Comparison of ENCODE assay signal across 18 cellular contexts in the genomic region with DNA sequence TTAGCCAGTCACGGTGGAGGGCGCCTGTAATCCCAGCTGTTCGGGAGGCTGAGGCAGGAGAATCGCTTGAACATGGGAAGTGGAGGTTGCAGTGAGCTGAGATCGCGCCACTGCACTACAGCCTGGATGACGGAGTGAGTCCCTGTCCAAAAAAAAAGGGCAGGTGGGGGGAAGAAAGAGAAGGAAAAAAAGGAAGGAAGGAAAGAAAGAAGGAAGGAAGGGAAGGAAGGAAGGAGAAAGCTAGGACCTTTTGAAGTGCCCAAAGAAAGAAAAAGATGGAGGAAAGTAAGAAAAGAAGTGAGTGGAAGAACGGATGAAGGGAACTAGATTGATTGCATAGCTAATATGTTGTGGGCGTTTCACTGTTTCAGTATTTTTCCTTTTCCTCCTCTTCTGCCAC. TPM values are rescaled to one million over a fixed set of nuclear protein-coding genes. Genes with fewer than 3 reads are reported as not detected.
DNase-seq lines count a peak whose midpoint lies in the region; ATAC-seq and TF ChIP-seq lines count a peak whose summit lies in the region.
"Had no signal": no experiment of that assay in that cellular context is flagged by ENCODE, and none has a peak within 500 bp of the region (broad histone marks: within the 10 kb centered on the region; RNA-seq: fewer than 3 reads in every experiment).

No MANE protein-coding gene starts in this region.

- no peak overlapping the region for H3K4me3 ChIP-seq in ACC112 (ENCODE audit: low read depth, low read length)
- no peak overlapping the region for H3K4me3 ChIP-seq in GM23248
- H3K4me3 ChIP-seq in mesodermal cell (ENCODE audit: extremely low read depth, insufficient read depth, low read length, poor library complexity, severe bottlenecking) = no peak overlapping the region
- no peak overlapping the region for H3K4me3 ChIP-seq in MM.1S (ENCODE audit: low read length)
- H3K4me3 ChIP-seq: thoracic aorta had no signal

- peak overlapping the region; percentile 98 for H3K27ac ChIP-seq in ACC112 (ENCODE audit: low read depth, low read length)
- H3K27ac ChIP-seq in GM23248 = peak overlapping the region; percentile 98
- peak overlapping the region; percentile 24 for H3K27ac ChIP-seq in mesodermal cell (ENCODE audit: low read depth, low read length, severe bottlenecking)
- H3K27ac ChIP-seq in MM.1S (ENCODE audit: low read length) = no peak overlapping the region
- H3K27ac ChIP-seq: C4-2B, HL-60 had no signal

- H3K27ac Mint-ChIP-seq in activated naive CD8-positive, alpha-beta T cell treated with anti-CD3 and anti-CD28 coated beads, Interleukin-2, amount 10 ng/mL, durations not matched to agents 7 days and 5 days = peak overlapping the region; percentile 58

- H3K27me3 ChIP-seq in ACC112 (ENCODE audit: insufficient read depth, low read length) (no peaks in the 10 kb centered on the region), GM23248 (replicated peaks; ENCODE audit: insufficient read depth) (no peaks in the 10 kb centered on the region), MM.1S (replicated peaks; ENCODE audit: insufficient read depth, low read length) (no peaks in the 10 kb centered on the region)

- TF ChIP-seq CTCF in MM.1S (IDR thresholded peaks at IDR 0.05; ENCODE audit: low read length) = no peak
- TF ChIP-seq CTCF in GM13976 (IDR thresholded peaks at IDR 0.05; ENCODE audit: borderline replicate concordance, control extremely low read depth, extremely low read depth, insufficient read depth, missing control alignments) = no peak

- no peak for DNase-seq in GM23248
- no peak for DNase-seq in activated naive CD8-positive, alpha-beta T cell treated with anti-CD3 and anti-CD28 coated beads, Interleukin-2, amount 10 ng/mL, durations not matched to agents 7 days and 5 days
- no peak for DNase-seq in MM.1S
- DNase-seq in NCI-H748 treated with DMSO at 0.1 percent for 48 hours (lab: John Stamatoyannopoulos, UW) = no peak
- no peak for DNase-seq in GM13976 (ENCODE audit: low spot score)
- DNase-seq in COLO668 (lab: John Stamatoyannopoulos, UW; ENCODE audit: unreplicated experiment) = no peak
- DNase-seq: activated naive CD4-positive, alpha-beta T cell treated with Interleukin-2 at 50 U/mL for 16 hours; head of caudate nucleus; Kasumi-1; kidney; NCI-H2029; NCI-H526 treated with DMSO at 0.1 percent for 48 hours had no signal

- H3F3A ChIP-seq in GM23248 (ENCODE audit: insufficient read depth) = peaks cover 71% of the 10 kb centered on the region
- H3F3A ChIP-seq in MM.1S (ENCODE audit: insufficient read depth, low read length) = no peaks in the 10 kb centered on the region

- H3K9me3 ChIP-seq in GM23248 (ENCODE audit: low read depth) = no peaks in the 10 kb centered on the region
- H3K9me3 ChIP-seq in mesodermal cell (ENCODE audit: control insufficient read depth, low read length) = no peaks in the 10 kb centered on the region
- no peaks in the 10 kb centered on the region for H3K9me3 ChIP-seq in MM.1S (replicated peaks; ENCODE audit: insufficient read depth, low read length)
- H3K9me3 ChIP-seq: thoracic aorta had no signal

- H3K4me1 ChIP-seq in ACC112 (ENCODE audit: control insufficient read depth, insufficient read depth, low read length, unreplicated experiment) (peaks cover 57% of the 10 kb centered on the region), GM23248 (ENCODE audit: insufficient read depth) (peaks cover 64% of the 10 kb centered on the region), mesodermal cell (ENCODE audit: control insufficient read depth, insufficient read depth, low read length, poor library complexity, severe bottlenecking) (peaks cover 77% of the 10 kb centered on the region), MM.1S (ENCODE audit: low read length) (no peaks in the 10 kb centered on the region)

- POLR2A ChIA-PET in activated naive CD8-positive, alpha-beta T cell treated with anti-CD3 and anti-CD28 coated beads, Interleukin-2, amount 10 ng/mL, durations not matched to agents 7 days and 5 days (lab: Charles Lee) = interaction anchor here (1.0 to 32.3 kb wide), 4 partner anchors 9 to 39 kb away, joined by 3 to 734 read pairs (median 4); partner anchors contain the start of gene BHLHE40

- H3K9ac ChIP-seq in GM23248 (peak overlapping the region; percentile 80), MM.1S (ENCODE audit: low read length) (no peak overlapping the region)

- H3K4me3 Mint-ChIP-seq in activated naive CD8-positive, alpha-beta T cell treated with anti-CD3 and anti-CD28 coated beads, Interleukin-2, amount 10 ng/mL, durations not matched to agents 7 days and 5 days = peak overlapping the region; percentile 33
- H3K4me3 Mint-ChIP-seq: central memory CD8-positive, alpha-beta T cell had no signal

- no peaks in the 10 kb centered on the region for H3K36me3 Mint-ChIP-seq in activated naive CD8-positive, alpha-beta T cell treated with anti-CD3 and anti-CD28 coated beads, Interleukin-2, amount 10 ng/mL, durations not matched to agents 7 days and 5 days

- H3K27me3 Mint-ChIP-seq in activated naive CD8-positive, alpha-beta T cell treated with anti-CD3 and anti-CD28 coated beads, Interleukin-2, amount 10 ng/mL, durations not matched to agents 7 days and 5 days = no peaks in the 10 kb centered on the region
- H3K27me3 Mint-ChIP-seq: central memory CD8-positive, alpha-beta T cell had no signal

- H2AFZ ChIP-seq in ACC112 (ENCODE audit: low read length, unreplicated experiment) (peak overlapping the region; percentile 33), GM23248 (peak overlapping the region; percentile 52), MM.1S (ENCODE audit: low read length) (no peak overlapping the region)

- H4K20me1 ChIP-seq in GM23248 (ENCODE audit: insufficient read depth) (no peaks in the 10 kb centered on the region), MM.1S (ENCODE audit: insufficient read depth, low read length) (no peaks in the 10 kb centered on the region)

- H3K4me1 Mint-ChIP-seq in activated naive CD8-positive, alpha-beta T cell treated with anti-CD3 and anti-CD28 coated beads, Interleukin-2, amount 10 ng/mL, durations not matched to agents 7 days and 5 days = peaks cover 64% of the 10 kb centered on the region

- H3K79me2 ChIP-seq in ACC112 (ENCODE audit: control insufficient read depth, insufficient read depth, low read length, unreplicated experiment) (no peaks in the 10 kb centered on the region), GM23248 (ENCODE audit: insufficient read depth) (no peaks in the 10 kb centered on the region), MM.1S (ENCODE audit: low read length) (no peaks in the 10 kb centered on the region)

- H3K9me2 ChIP-seq in GM23248 (ENCODE audit: insufficient read depth) (no peaks in the 10 kb centered on the region), MM.1S (replicated peaks; ENCODE audit: insufficient read depth, low read length) (no peaks in the 10 kb centered on the region)

- H3K36me3 ChIP-seq in ACC112 (ENCODE audit: insufficient read depth, low read length) (no peaks in the 10 kb centered on the region), GM23248 (ENCODE audit: low read depth) (no peaks in the 10 kb centered on the region), mesodermal cell (ENCODE audit: control insufficient read depth, insufficient read depth, low read length) (no peaks in the 10 kb centered on the region), MM.1S (replicated peaks; ENCODE audit: insufficient read depth, low read length) (no peaks in the 10 kb centered on the region)
- H3K36me3 ChIP-seq: thoracic aorta had no signal

- no peak for ATAC-seq in activated naive CD8-positive, alpha-beta T cell treated with anti-CD3 and anti-CD28 coated beads, Interleukin-2, amount 10 ng/mL, durations not matched to agents 7 days and 5 days (ENCODE audit: low read depth)

- no peak overlapping the region for H3K4me2 ChIP-seq in GM23248 (ENCODE audit: unreplicated experiment)
- no peak overlapping the region for H3K4me2 ChIP-seq in MM.1S (ENCODE audit: low read depth, low read length)

- in situ Hi-C loops in GM23248 (cut with MboI) (no loop called here), GM13976 (cut with MboI; ENCODE audit: low sequenced_read_pairs, unreplicated experiment) (no loop called here)

- 98 to 99% methylated on average over 9 of the region's 9 CpGs for WGBS in GM23248 (ENCODE audit: low coverage in 1 of 2, low lambda C conversion rate in 2 of 2, missing lambda C conversion rate in 2 of 2), 2 experiments
- 93 to 100% methylated on average over 7 of the region's 9 CpGs for WGBS in mesodermal cell (ENCODE audit: insufficient coverage in 2 of 2), 2 experiments

- H3K9me3 Mint-ChIP-seq in activated naive CD8-positive, alpha-beta T cell treated with anti-CD3 and anti-CD28 coated beads, Interleukin-2, amount 10 ng/mL, durations not matched to agents 7 days and 5 days = no peaks in the 10 kb centered on the region
- H3K9me3 Mint-ChIP-seq: central memory CD8-positive, alpha-beta T cell had no signal

RNA-seq across cellular contexts. Expression of gene BHLHE40, which starts 41.9 kb away (rescaled TPM):
- 27.6 and 33.9 TPM in 2 replicates for total RNA-seq in GM23248 (2014; rRNA removed; shearing (Covaris generic))
- 42.9 TPM in 2 replicates for polyA plus RNA-seq in GM23248 (2016; fragmentation: Nextera tagmentation; extraction: Ambion mirVana)
- total RNA-seq in activated naive CD8-positive, alpha-beta T cell treated with anti-CD3 and anti-CD28 coated beads, Interleukin-2, amount 10 ng/mL, durations not matched to agents 7 days and 5 days = 100 to 1,000 TPM; 208 to 225 TPM
- 32.8 TPM for polyA plus RNA-seq in mesodermal cell (2013, experiment 1 of 2)
- polyA plus RNA-seq in mesodermal cell (2013, experiment 2 of 2) = 26.5 TPM
